ENCODE assay signal across 8 cellular contexts in the genomic region with DNA sequence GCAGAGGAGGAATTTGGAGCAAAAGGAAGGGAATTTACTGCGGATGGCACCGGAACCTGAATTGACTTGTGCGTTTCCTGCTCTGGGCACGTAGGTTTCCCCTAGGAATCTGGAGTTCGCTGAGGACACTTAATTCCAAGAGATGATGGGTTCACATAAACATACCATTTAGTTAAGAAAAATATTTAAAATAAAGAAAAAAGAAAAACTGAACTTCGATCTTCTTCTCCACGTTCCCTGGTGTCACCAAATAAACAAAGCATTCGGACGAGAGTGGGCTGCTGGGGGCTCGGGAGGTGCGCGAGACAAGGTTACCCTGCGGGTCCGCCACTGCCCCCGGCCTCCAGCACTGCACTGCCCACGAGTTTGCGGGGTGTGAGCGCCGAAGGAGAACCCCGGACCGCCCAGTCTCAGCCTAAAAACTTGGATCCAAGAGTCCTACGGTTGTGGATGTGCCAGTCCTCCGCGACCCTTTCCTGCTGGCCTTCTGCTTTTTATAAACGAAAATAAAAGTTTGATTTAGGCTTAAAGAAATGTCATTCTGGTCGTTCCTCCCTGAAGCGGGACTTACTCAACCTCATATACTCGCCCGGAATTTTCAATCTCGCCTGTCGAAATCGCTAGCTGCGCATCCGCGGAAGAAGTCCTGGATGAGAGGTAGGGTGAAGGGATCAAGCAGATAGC. TPM values are rescaled to one million over a fixed set of nuclear protein-coding genes. Genes with fewer than 3 reads are reported as not detected.
DNase-seq lines count a peak whose midpoint lies in the region; ATAC-seq and TF ChIP-seq lines count a peak whose summit lies in the region.

No MANE protein-coding gene starts in this region.

- H3K27ac Mint-ChIP-seq in activated naive CD4-positive, alpha-beta T cell treated with anti-CD3 and anti-CD28 coated beads, Interleukin-2, amount 50 U/mL, for 24 hours, result peak overlapping the region; percentile 46
- H3K27ac Mint-ChIP-seq in glutamatergic neuron (ENCODE audit: unreplicated experiment), result peak overlapping the region; percentile 39

- H3K4me1 Mint-ChIP-seq in activated naive CD4-positive, alpha-beta T cell treated with anti-CD3 and anti-CD28 coated beads, Interleukin-2, amount 50 U/mL, for 24 hours, result peaks cover 25% of the 10 kb centered on the region
- H3K4me1 Mint-ChIP-seq in glutamatergic neuron (ENCODE audit: low read depth, unreplicated experiment), result peaks cover 7% of the 10 kb centered on the region

- ATAC-seq in GM19467 (IDR thresholded peaks at IDR 0.05; ENCODE audit: unreplicated experiment), result no peak

- peak overlapping the region; percentile 92 for H3K4me3 Mint-ChIP-seq in activated naive CD4-positive, alpha-beta T cell treated with anti-CD3 and anti-CD28 coated beads, Interleukin-2, amount 50 U/mL, for 24 hours
- H3K4me3 Mint-ChIP-seq in glutamatergic neuron (ENCODE audit: unreplicated experiment), result peak overlapping the region; percentile 96

- H3K36me3 Mint-ChIP-seq in activated naive CD4-positive, alpha-beta T cell treated with anti-CD3 and anti-CD28 coated beads, Interleukin-2, amount 50 U/mL, for 24 hours, result peaks cover 2% of the 10 kb centered on the region
- no peaks in the 10 kb centered on the region for H3K36me3 Mint-ChIP-seq in glutamatergic neuron (ENCODE audit: unreplicated experiment)

- DNase-seq in activated naive CD4-positive, alpha-beta T cell treated with Interleukin-2 at 50 U/mL for 16 hours, result no peak
- DNase-seq in SW480 (ENCODE audit: low spot score) (peak; percentile 38), glutamatergic neuron (peak; percentile 25), skeletal muscle cell (ENCODE audit: low read depth) (no peak), NCI-H446 (lab: John Stamatoyannopoulos, UW) (no peak), dermis blood vessel endothelial cell (no peak)

- TF ChIP-seq CTCF in glutamatergic neuron (IDR thresholded peaks at IDR 0.05; ENCODE audit: partially characterized antibody, unreplicated experiment), result no peak

- H3K9me3 Mint-ChIP-seq in activated naive CD4-positive, alpha-beta T cell treated with anti-CD3 and anti-CD28 coated beads, Interleukin-2, amount 50 U/mL, for 24 hours, result no peaks in the 10 kb centered on the region
- peaks cover 12% of the 10 kb centered on the region for H3K9me3 Mint-ChIP-seq in glutamatergic neuron (ENCODE audit: unreplicated experiment)

- H3K4me3 ChIP-seq in skeletal muscle cell (ENCODE audit: low read depth, low read length), result peak overlapping the region; percentile 86

- H3K27me3 Mint-ChIP-seq in activated naive CD4-positive, alpha-beta T cell treated with anti-CD3 and anti-CD28 coated beads, Interleukin-2, amount 50 U/mL, for 24 hours, result peaks cover 39% of the 10 kb centered on the region
- peaks cover 11% of the 10 kb centered on the region for H3K27me3 Mint-ChIP-seq in glutamatergic neuron (ENCODE audit: unreplicated experiment)

RNA-seq across cellular contexts. Expression of a gene that starts 30.3 kb away (rescaled TPM):
- total RNA-seq in glutamatergic neuron (ENCODE audit: unreplicated experiment), result 1.3 TPM
- 1.0 and 2.6 TPM in 2 replicates for total RNA-seq in dermis blood vessel endothelial cell

RNA-seq across cellular contexts. Expression of a gene that starts 38.9 kb away (rescaled TPM):
- 50.9 TPM for total RNA-seq in glutamatergic neuron (ENCODE audit: unreplicated experiment)
- total RNA-seq in dermis blood vessel endothelial cell, result 35.4 and 48.9 TPM in 2 replicates

Comparison
In these comparisons a context has a peak if more than half of its experiments do, and no peak if none do; other contexts are left out.
1. DNase-seq: peak in SW480 (single experiment) and glutamatergic neuron (single experiment); none in activated naive CD4-positive, alpha-beta T cell treated with Interleukin-2 at 50 U/mL for 16 hours (single experiment), skeletal muscle cell (single experiment), NCI-H446 (0 of 2) and dermis blood vessel endothelial cell (single experiment).